In the genomic region with DNA sequence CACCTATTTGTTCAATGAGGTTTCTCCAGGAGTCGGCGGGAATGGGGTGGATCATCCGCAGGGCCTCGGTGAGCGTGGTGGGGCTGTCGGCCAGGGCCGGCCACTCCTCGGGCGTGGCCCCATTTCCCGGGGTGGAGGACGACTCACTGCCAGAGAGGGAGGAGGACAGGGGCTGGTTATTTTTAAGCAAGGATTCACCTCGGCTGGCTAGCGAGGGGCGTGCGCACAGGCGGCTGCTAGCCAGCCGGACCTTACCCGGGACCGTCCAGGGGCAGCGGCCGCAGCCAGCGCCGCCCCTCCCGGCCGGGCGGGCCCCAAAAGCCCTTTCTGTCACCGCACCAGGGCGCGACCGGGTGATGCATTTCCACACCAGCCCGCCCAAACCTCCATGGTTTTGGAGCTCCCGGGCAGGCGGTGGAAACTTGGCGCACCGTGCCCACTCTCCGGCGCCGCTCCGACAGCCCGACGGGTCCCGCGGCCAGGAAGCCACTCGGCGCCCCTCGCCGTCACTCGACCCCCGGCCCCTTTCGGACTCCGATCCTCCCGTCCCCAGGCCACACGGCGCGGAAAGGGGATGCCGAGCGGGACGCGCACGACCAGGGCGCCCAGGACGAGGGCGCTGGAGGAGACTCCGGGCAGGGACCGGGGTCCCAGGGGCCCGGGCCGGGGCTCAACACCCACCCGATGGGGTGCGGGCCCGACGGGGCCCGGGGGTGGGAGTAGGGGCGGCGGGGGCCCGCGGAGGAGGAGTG, we compare ENCODE assay signal across 9 cellular contexts. TPM values are rescaled to one million over a fixed set of nuclear protein-coding genes. Genes with fewer than 3 reads are reported as not detected.
A peak's percentile ranks its signal among the peaks of the same experiment; 100 is the strongest.
DNase-seq lines count a peak whose midpoint lies in the region; ATAC-seq and TF ChIP-seq lines count a peak whose summit lies in the region.
"Had no signal": no experiment of that assay in that cellular context is flagged by ENCODE, and none has a peak within 500 bp of the region (broad histone marks: within the 10 kb centered on the region; RNA-seq: fewer than 3 reads in every experiment).

No MANE protein-coding gene starts in this region.

- H3K27ac Mint-ChIP-seq in activated T-cell treated with anti-CD3 and anti-CD28 coated beads, Interleukin-2, amount 50 U/mL, for 24 hours: no peak overlapping the region

- peaks cover 0 to 43% of the 10 kb centered on the region in 2 donors for H3K27me3 ChIP-seq in tibial artery
- H3K27me3 ChIP-seq: BLaER1 had no signal

- in situ Hi-C loops in astrocyte of the cerebellum (cut with HindIII; ENCODE audit: low sequenced_read_pairs): loop anchor here (5.0 kb wide), 1 partner anchor 70 kb away; no protein-coding TSS in a partner anchor

- intact Hi-C loops in left colon (cut with DNase I, micrococcal nuclease) (no loop called here), tibial artery (cut with DNase I; ENCODE audit: low total_unique reads) (no loop called here)

- H3K36me3 Mint-ChIP-seq in activated T-cell treated with anti-CD3 and anti-CD28 coated beads, Interleukin-2, amount 50 U/mL, for 24 hours (ENCODE audit: low read depth): no peaks in the 10 kb centered on the region

- H3K4me3 Mint-ChIP-seq in activated T-cell treated with anti-CD3 and anti-CD28 coated beads, Interleukin-2, amount 50 U/mL, for 24 hours: peak overlapping the region; percentile 62

- peak; percentile 57 for ATAC-seq in left colon
- no peak for ATAC-seq in GM18867 (IDR thresholded peaks at IDR 0.05; ENCODE audit: unreplicated experiment)

- peak; percentile 36 for DNase-seq in activated T-cell treated with anti-CD3 and anti-CD28 coated beads, Interleukin-2, amount 50 U/mL, for 24 hours
- no peak for DNase-seq in activated T-cell treated with anti-CD3 and anti-CD28 coated beads, Interleukin-2, amount 50 U/mL, for 1 hour
- DNase-seq in astrocyte of the cerebellum (ENCODE audit: low read depth): no peak
- DNase-seq in left colon: peak in 1 of 2 donors; percentile 21
- no peak for DNase-seq in tibial artery
- no peak for DNase-seq in NCI-H1105 treated with DMSO at 0.1 percent for 48 hours (lab: John Stamatoyannopoulos, UW)
- DNase-seq in HPDE6-E6E7 (ENCODE audit: extremely low spot score): no peak

- H3K4me1 ChIP-seq in tibial artery: peaks cover 0 to 22% (median 16%) of the 10 kb centered on the region in 4 donors
- H3K4me1 ChIP-seq: BLaER1 had no signal

- H3K27ac ChIP-seq in tibial artery: no peak overlapping the region
- H3K27ac ChIP-seq: BLaER1 had no signal

- H3K27me3 Mint-ChIP-seq in activated T-cell treated with anti-CD3 and anti-CD28 coated beads, Interleukin-2, amount 50 U/mL, for 24 hours: peaks cover 74% of the 10 kb centered on the region

- H3K9me3 ChIP-seq in tibial artery: no peaks in the 10 kb centered on the region

- H3K36me3 ChIP-seq in tibial artery: no peaks in the 10 kb centered on the region
- H3K36me3 ChIP-seq: BLaER1 had no signal

- H3K9me3 Mint-ChIP-seq in activated T-cell treated with anti-CD3 and anti-CD28 coated beads, Interleukin-2, amount 50 U/mL, for 24 hours: peaks cover 7% of the 10 kb centered on the region

- H3K4me3 ChIP-seq in astrocyte of the cerebellum (ENCODE audit: low read depth, low read length) (peak overlapping the region; percentile 29), tibial artery (peak overlapping the region; percentile 34 to 53)
- H3K4me3 ChIP-seq: BLaER1 had no signal

- H3K4me1 Mint-ChIP-seq in activated T-cell treated with anti-CD3 and anti-CD28 coated beads, Interleukin-2, amount 50 U/mL, for 24 hours (ENCODE audit: low read depth): peaks cover 20% of the 10 kb centered on the region

- no peak for TF ChIP-seq CTCF in astrocyte of the cerebellum (IDR thresholded peaks at IDR 0.05; ENCODE audit: low read depth, low read length, missing control alignments)
- no peak for TF ChIP-seq CTCF in tibial artery (IDR thresholded peaks at IDR 0.05)

RNA-seq across cellular contexts. Expression of gene SNORC, which starts 57.2 kb away (rescaled TPM):
- 10 to 100 TPM; 35.0 to 38.2 TPM for total RNA-seq in left colon
